ENCODE assay signal across 1 cellular context in the genomic region with DNA sequence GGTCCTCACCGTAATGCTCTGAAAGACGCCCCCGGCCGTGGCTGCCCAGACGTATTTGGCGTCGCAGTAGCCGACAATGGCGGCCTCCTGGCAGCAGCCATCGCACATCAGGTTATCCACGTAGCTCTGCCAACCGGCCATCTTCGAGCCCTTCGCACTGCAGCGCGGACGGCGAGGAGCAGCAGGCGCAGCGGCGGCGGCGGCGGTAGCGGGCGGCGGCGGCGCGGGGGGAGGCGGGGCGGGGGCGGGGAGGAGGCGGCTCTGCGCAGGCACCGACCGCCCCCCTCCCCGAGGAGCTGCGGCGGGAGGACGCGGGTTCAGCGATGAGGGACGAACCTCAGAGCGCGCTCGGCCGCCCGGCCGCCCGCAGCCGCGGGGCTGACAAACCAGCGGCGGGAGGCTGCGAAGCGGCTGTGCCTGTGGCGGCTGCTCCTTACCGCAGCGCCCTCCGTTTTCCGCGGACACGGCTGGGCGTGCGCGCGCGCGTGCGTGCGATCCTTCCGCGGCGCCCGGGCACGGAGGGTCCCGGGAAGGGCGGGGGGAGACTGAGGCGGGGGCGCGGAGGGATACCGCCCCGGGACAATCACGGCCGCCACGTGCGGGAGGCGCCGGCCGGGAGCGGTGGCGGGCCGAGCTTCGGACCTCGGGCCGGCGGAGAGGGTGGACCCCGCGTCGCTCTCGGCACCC.
TF ChIP-seq lines count a peak whose summit lies in the region.

PFN2 (minus strand) TSS at position 180 of the 687 bp plus-strand sequence; CDS start at position 141, 39 bp downstream.

TF ChIP-seq in HepG2, 621 proteins besides CTCF, POLR2A, EP300 and RAD21 (continued from another document and continues in another):
- TF ChIP-seq DNMT1 (CRISPR knock-in tag; IDR thresholded peaks at IDR 0.05) (no peak; the same call in 1 of the 2 replicates), TERF1 (CRISPR knock-in tag; IDR thresholded peaks at IDR 0.05) (peak; percentile 88), TOPORS (CRISPR knock-in tag; IDR thresholded peaks at IDR 0.05) (peak; percentile 84; the same call in 1 of the 2 replicates), NR0B2 (CRISPR knock-in tag; IDR thresholded peaks at IDR 0.05) (peak; percentile 30), ZNF775 (CRISPR knock-in tag; IDR thresholded peaks at IDR 0.05; ENCODE audit: borderline replicate concordance) (no peak), ZNF672 (CRISPR knock-in tag; IDR thresholded peaks at IDR 0.05) (peak; percentile 91; the same call in 1 of the 2 replicates), ERF (CRISPR knock-in tag; IDR thresholded peaks at IDR 0.05) (no peak; the same call in 1 of the 2 replicates), TBX2 (CRISPR knock-in tag; IDR thresholded peaks at IDR 0.05; ENCODE audit: borderline replicate concordance) (peak; percentile 76; the same call in 1 of the 2 replicates), CREM (IDR thresholded peaks at IDR 0.05) (no peak), CREM (CRISPR knock-in tag; IDR thresholded peaks at IDR 0.05) (no peak), ZFP62 (CRISPR knock-in tag; IDR thresholded peaks at IDR 0.05) (no peak), NFIB (CRISPR knock-in tag; IDR thresholded peaks at IDR 0.05; ENCODE audit: borderline replicate concordance) (no peak), JUNB (CRISPR knock-in tag; IDR thresholded peaks at IDR 0.05; ENCODE audit: borderline replicate concordance) (no peak; the same call in 1 of the 2 replicates), FOSL2 (CRISPR knock-in tag; IDR thresholded peaks at IDR 0.05) (peak; percentile 53), AKNA (CRISPR knock-in tag; IDR thresholded peaks at IDR 0.05; ENCODE audit: borderline replicate concordance) (no peak), ZNF839 (CRISPR knock-in tag; IDR thresholded peaks at IDR 0.05; ENCODE audit: borderline replicate concordance) (no peak), NFE2L2 (IDR thresholded peaks at IDR 0.05; ENCODE audit: low read length) (no peak), ZNF737 (CRISPR knock-in tag; IDR thresholded peaks at IDR 0.05; ENCODE audit: borderline replicate concordance) (no peak), SETDB1 (CRISPR knock-in tag; IDR thresholded peaks at IDR 0.05; ENCODE audit: borderline replicate concordance) (no peak), ZNF710 (CRISPR knock-in tag; IDR thresholded peaks at IDR 0.05; ENCODE audit: borderline replicate concordance) (no peak), ZNF225 (CRISPR knock-in tag; IDR thresholded peaks at IDR 0.05) (peak; percentile 32; the same call in 1 of the 2 replicates), SYNCRIP (IDR thresholded peaks at IDR 0.05; ENCODE audit: insufficient read depth, low read depth, low read length) (no peak), PRDM4 (CRISPR knock-in tag; IDR thresholded peaks at IDR 0.05; ENCODE audit: borderline replicate concordance) (no peak; the same call in 1 of the 2 replicates), RFX3 (CRISPR knock-in tag; IDR thresholded peaks at IDR 0.05) (no peak), ZNF280D (CRISPR knock-in tag; IDR thresholded peaks at IDR 0.05) (no peak), HMGA1 (CRISPR knock-in tag; conservative IDR thresholded peaks at IDR 0.05) (no peak)
- TF ChIP-seq, protein P1, sequence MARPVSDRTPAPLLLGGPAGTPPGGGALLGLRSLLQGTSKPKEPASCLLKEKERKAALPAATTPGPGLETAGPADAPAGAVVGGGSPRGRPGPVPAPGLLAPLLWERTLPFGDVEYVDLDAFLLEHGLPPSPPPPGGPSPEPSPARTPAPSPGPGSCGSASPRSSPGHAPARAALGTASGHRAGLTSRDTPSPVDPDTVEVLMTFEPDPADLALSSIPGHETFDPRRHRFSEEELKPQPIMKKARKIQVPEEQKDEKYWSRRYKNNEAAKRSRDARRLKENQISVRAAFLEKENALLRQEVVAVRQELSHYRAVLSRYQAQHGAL (CRISPR knock-in tag; IDR thresholded peaks at IDR 0.05; ENCODE audit: not compliant biosample characterization): no peak
- TF ChIP-seq, protein P2, sequence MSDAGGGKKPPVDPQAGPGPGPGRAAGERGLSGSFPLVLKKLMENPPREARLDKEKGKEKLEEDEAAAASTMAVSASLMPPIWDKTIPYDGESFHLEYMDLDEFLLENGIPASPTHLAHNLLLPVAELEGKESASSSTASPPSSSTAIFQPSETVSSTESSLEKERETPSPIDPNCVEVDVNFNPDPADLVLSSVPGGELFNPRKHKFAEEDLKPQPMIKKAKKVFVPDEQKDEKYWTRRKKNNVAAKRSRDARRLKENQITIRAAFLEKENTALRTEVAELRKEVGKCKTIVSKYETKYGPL (CRISPR knock-in tag; IDR thresholded peaks at IDR 0.05): 0 out of 2 replicates have a peak, but pooled peaks have one; percentile 29
- TF ChIP-seq, protein P3, sequence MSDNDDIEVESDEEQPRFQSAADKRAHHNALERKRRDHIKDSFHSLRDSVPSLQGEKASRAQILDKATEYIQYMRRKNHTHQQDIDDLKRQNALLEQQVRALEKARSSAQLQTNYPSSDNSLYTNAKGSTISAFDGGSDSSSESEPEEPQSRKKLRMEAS (IDR thresholded peaks at IDR 0.05): peak; percentile 99
- TF ChIP-seq, protein P4, sequence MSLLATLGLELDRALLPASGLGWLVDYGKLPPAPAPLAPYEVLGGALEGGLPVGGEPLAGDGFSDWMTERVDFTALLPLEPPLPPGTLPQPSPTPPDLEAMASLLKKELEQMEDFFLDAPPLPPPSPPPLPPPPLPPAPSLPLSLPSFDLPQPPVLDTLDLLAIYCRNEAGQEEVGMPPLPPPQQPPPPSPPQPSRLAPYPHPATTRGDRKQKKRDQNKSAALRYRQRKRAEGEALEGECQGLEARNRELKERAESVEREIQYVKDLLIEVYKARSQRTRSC (CRISPR knock-in tag; IDR thresholded peaks at IDR 0.05; ENCODE audit: low read depth): no peak
